In the genomic region with DNA sequence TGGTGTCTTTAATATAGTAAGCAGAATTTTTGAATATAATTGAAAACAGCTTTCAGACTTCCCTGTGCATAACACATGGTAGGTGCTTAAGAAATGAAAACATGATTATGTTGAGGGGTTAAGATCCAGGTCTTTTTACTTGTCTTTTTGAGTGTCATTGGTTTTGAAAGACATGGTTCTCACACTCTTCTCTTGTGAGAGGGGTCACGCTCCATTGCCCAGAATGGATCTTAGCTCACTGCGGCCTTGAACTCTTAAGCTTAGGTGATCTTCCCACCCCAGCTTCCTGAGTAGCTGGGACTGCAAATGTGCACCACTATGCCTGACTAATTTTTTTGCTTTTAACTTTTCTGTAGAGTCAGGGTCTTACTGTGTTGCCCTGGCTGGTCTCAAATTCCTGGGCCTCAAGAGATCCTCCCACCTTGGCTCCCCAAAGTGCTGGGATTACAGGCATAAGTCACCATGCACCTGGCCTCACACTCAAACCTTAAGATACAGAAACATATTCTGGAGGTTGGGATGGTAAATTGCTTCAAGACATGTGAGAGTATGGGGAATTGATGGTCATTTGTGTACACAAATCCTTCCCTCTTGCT, we compare ENCODE assay signal across 9 cellular contexts. TPM values are rescaled to one million over a fixed set of nuclear protein-coding genes. Genes with fewer than 3 reads are reported as not detected.
DNase-seq lines count a peak whose midpoint lies in the region; ATAC-seq, FAIRE-seq and TF ChIP-seq lines count a peak whose summit lies in the region.
"Had no signal": no experiment of that assay in that cellular context is flagged by ENCODE, and none has a peak within 500 bp of the region (broad histone marks: within the 10 kb centered on the region; RNA-seq: fewer than 3 reads in every experiment).

No MANE protein-coding gene starts in this region.

- peak; percentile 59 for FAIRE-seq in GM12891 (lab: Jason Lieb, UNC)
- FAIRE-seq in small intestine (lab: Jason Lieb, UNC) = no peak
- FAIRE-seq: H54 had no signal

- CTCF ChIA-PET in PC-9 (lab: Charles Lee) = no interaction called here

- H4K20me1 ChIP-seq in PC-9 (ENCODE audit: insufficient read depth) = peaks cover 17% of the 10 kb centered on the region
- H4K20me1 ChIP-seq in fibroblast of lung (ENCODE audit: control insufficient read depth, extremely low read depth, insufficient read depth, low read length) = no peaks in the 10 kb centered on the region

- H3K4me1 ChIP-seq in PC-9 (replicated peaks; ENCODE audit: insufficient read depth) (peaks cover 18% of the 10 kb centered on the region), fibroblast of lung (ENCODE audit: control insufficient read depth, extremely low read depth, insufficient read depth, low read length) (peaks cover 3% of the 10 kb centered on the region), small intestine (ENCODE audit: control insufficient read depth in 2 of 2, insufficient read depth in 1 of 2, low read depth in 1 of 2, low read length in 1 of 2) (peaks cover 9 to 14% of the 10 kb centered on the region in 2 donors)

- H2AFZ ChIP-seq in PC-9 = no peak overlapping the region
- H2AFZ ChIP-seq in fibroblast of lung (ENCODE audit: low read length) = no peak overlapping the region

- no peak for TF ChIP-seq CTCF in PC-9 (conservative IDR thresholded peaks at IDR 0.05)
- no peak for TF ChIP-seq CTCF in fibroblast of lung (conservative IDR thresholded peaks at IDR 0.05 in 1 of 2, IDR thresholded peaks at IDR 0.05 in 1 of 2; ENCODE audit: low read depth in 1 of 2, low read length in 2 of 2)
- no peak for TF ChIP-seq CTCF in retinal pigment epithelial cell (conservative IDR thresholded peaks at IDR 0.05; ENCODE audit: low read depth, low read length)

- no peaks in the 10 kb centered on the region for H3K9me2 ChIP-seq in PC-9 (ENCODE audit: insufficient read depth)

- H3K9me3 ChIP-seq in PC-9 (ENCODE audit: insufficient read depth, low read depth) (no peaks in the 10 kb centered on the region), fibroblast of lung (ENCODE audit: control insufficient read depth, insufficient read depth, low read depth, low read length) (no peaks in the 10 kb centered on the region), small intestine (ENCODE audit: control insufficient read depth, low read depth) (no peaks in the 10 kb centered on the region)

- no peak overlapping the region for H3K9ac ChIP-seq in fibroblast of lung (ENCODE audit: insufficient read depth, low read length)

- WGBS in small intestine, 3 donors = 67 to 75% (median 75%) methylated on average over 2 of the region's 2 CpGs

- peak overlapping the region; percentile 99 for H3K4me2 ChIP-seq in PC-9
- H3K4me2 ChIP-seq in fibroblast of lung (ENCODE audit: extremely low read depth, insufficient read depth, low read length) = peak overlapping the region; percentile 78

- no peak for DNase-seq in GM12891 (ENCODE audit: insufficient read length, low spot score)
- DNase-seq in PC-9 = no peak
- DNase-seq in fibroblast of lung (ENCODE audit: low read depth in 2 of 2) = no peak
- no peak for DNase-seq in retinal pigment epithelial cell (ENCODE audit: low read depth)
- DNase-seq in small intestine = no peak

- no peak for TF ChIP-seq POLR2A in GM12891 (IDR thresholded peaks at IDR 0.05; ENCODE audit: low read depth, low read length)

- H3K27me3 ChIP-seq in PC-9 (ENCODE audit: insufficient read depth, low read depth) (no peaks in the 10 kb centered on the region), fibroblast of lung (ENCODE audit: control insufficient read depth, insufficient read depth, low read length) (no peaks in the 10 kb centered on the region), small intestine (ENCODE audit: control insufficient read depth in 2 of 2, insufficient read depth in 2 of 2, low read length in 2 of 2) (no peaks in the 10 kb centered on the region)

- H3K36me3 ChIP-seq in PC-9 (ENCODE audit: low read depth) (peaks cover 17% of the 10 kb centered on the region; the same call in 1 of the 2 replicates), fibroblast of lung (ENCODE audit: control insufficient read depth, insufficient read depth, low read length) (peaks cover 1% of the 10 kb centered on the region), small intestine (ENCODE audit: control insufficient read depth in 2 of 2, insufficient read depth in 2 of 2, low read length in 2 of 2) (peaks cover 0 to 3% of the 10 kb centered on the region in 2 donors)

- intact Hi-C loops in PC-9 (cut with micrococcal nuclease; ENCODE audit: unreplicated experiment) = loop anchor here (5.0 kb wide), 1 partner anchor 37 kb away; the partner anchor contains the start of gene NEU3

- BruUV-seq in PC-9 (replicated peaks; lab: Mats Ljungman, UMichigan) = no TSS peak

- no peak overlapping the region for H3K27ac ChIP-seq in PC-9
- H3K27ac ChIP-seq in fibroblast of lung (ENCODE audit: insufficient read depth, low read length) = no peak overlapping the region
- H3K27ac ChIP-seq in small intestine (ENCODE audit: low read depth in 1 of 2, low read length in 1 of 2) = no peak overlapping the region

- H3F3A ChIP-seq in PC-9 (ENCODE audit: insufficient read depth, low read depth) = no peaks in the 10 kb centered on the region; the same call in 1 of the 2 replicates

- H3K4me3 ChIP-seq in PC-9 (peak overlapping the region; percentile 96), fibroblast of lung (replicated peaks in 1 of 4; ENCODE audit: control extremely low read depth in 1 of 4, insufficient read depth in 1 of 4, low read depth in 3 of 4, low read length in 4 of 4) (peak overlapping the region; percentile 97 to 99 (median 98)), retinal pigment epithelial cell (ENCODE audit: low read length) (peak overlapping the region; percentile 100), small intestine (ENCODE audit: low read depth in 1 of 2, low read length in 2 of 2) (peak overlapping the region in 1 of 2 donors; percentile 99)

- POLR2A ChIA-PET in PC-9 (lab: Charles Lee; ENCODE audit: unreplicated experiment) = no interaction called here

- no peak for ATAC-seq in GM21737 (IDR thresholded peaks at IDR 0.05; ENCODE audit: unreplicated experiment)
- ATAC-seq in HG03432 (IDR thresholded peaks at IDR 0.05; ENCODE audit: unreplicated experiment) = no peak
- ATAC-seq in HG03460 (IDR thresholded peaks at IDR 0.05; ENCODE audit: unreplicated experiment) = no peak

- peaks cover 82% of the 10 kb centered on the region for H3K79me2 ChIP-seq in PC-9 (ENCODE audit: low read depth)
- H3K79me2 ChIP-seq in fibroblast of lung (ENCODE audit: control insufficient read depth, insufficient read depth, low read length) = peaks cover 66% of the 10 kb centered on the region

TF ChIP-seq in GM12891, 5 proteins besides CTCF, POLR2A, EP300 and RAD21:
- TF ChIP-seq PAX5 (IDR thresholded peaks at IDR 0.05; ENCODE audit: insufficient read depth, low read length, severe bottlenecking) (peak; percentile 95), POLR2AphosphoS5 (IDR thresholded peaks at IDR 0.05; ENCODE audit: low read depth, low read length) (no peak)

RNA-seq across cellular contexts. Expression of gene SPCS2, which starts 1.4 kb away (rescaled TPM):
- 71.4 TPM for polyA plus RNA-seq in GM12891 (2012; ENCODE audit: low read depth, missing spikeins)
- total RNA-seq in PC-9 (2021) = 122 and 175 TPM in 2 replicates
- 9.2 and 11.7 TPM in 2 replicates for total RNA-seq in fibroblast of lung
- 87.4 and 97.9 TPM in 2 replicates for polyA plus RNA-seq in fibroblast of lung
- 131 and 161 TPM in 2 replicates for polyA plus RNA-seq in fibroblast of lung (2012)
- polyA minus RNA-seq in fibroblast of lung (ENCODE audit: low replicate concordance) = 45.6 and 67.0 TPM in 2 replicates
- polyA plus RNA-seq in small intestine = 100 to 1,000 TPM in 1 of 3 donors, 10 to 100 TPM in 2; 37.3 to 152 (median 51.1) TPM

RNA-seq across cellular contexts. Expression of gene XRRA1, which starts 1.6 kb away (rescaled TPM):
- polyA plus RNA-seq in GM12891 (2012; ENCODE audit: low read depth, missing spikeins) = 3.3 TPM
- total RNA-seq in PC-9 (2021) (29.5 and 43.0 TPM in 2 replicates), fibroblast of lung (8.6 and 16.4 TPM in 2 replicates)
- polyA plus RNA-seq in fibroblast of lung (5.0 and 5.5 TPM in 2 replicates), small intestine (1 to 10 TPM in 2 of 3 donors, under 1 TPM in 1; 0.27 to 7.9 (median 1.3) TPM)
- polyA plus RNA-seq in fibroblast of lung (2012) = 4.2 and 5.4 TPM in 2 replicates
- 14.8 and 31.2 TPM in 2 replicates for polyA minus RNA-seq in fibroblast of lung (ENCODE audit: low replicate concordance)

RNA-seq across cellular contexts. Expression of gene NEU3, which starts 38.3 kb away (rescaled TPM):
- polyA plus RNA-seq in GM12891 (2012; ENCODE audit: low read depth, missing spikeins) = 6.0 TPM
- 9.9 and 11.8 TPM in 2 replicates for total RNA-seq in PC-9 (2021)
- total RNA-seq in fibroblast of lung = 6.2 and 6.6 TPM in 2 replicates
- polyA plus RNA-seq in fibroblast of lung = 4.6 and 5.0 TPM in 2 replicates
- 3.0 and 3.3 TPM in 2 replicates for polyA plus RNA-seq in fibroblast of lung (2012)
- 7.5 and 8.2 TPM in 2 replicates for polyA minus RNA-seq in fibroblast of lung (ENCODE audit: low replicate concordance)
- 1 to 10 TPM in 2 of 3 donors, under 1 TPM in 1; 0.89 to 4.3 (median 1.1) TPM for polyA plus RNA-seq in small intestine
